Comparison of ENCODE assay signal across 21 cellular contexts in genomic region chr12:64036414-64036813, GRCh38.
"Had no signal": no experiment of that assay in that cellular context is flagged by ENCODE, and none has a peak within 500 bp of the region (broad histone marks: within the 10 kb centered on the region; RNA-seq: fewer than 3 reads in every experiment).

No MANE protein-coding gene starts in this region.

- H3K27me3 ChIP-seq: adrenal gland, brain microvascular endothelial cell, gastroesophageal sphincter, heart left ventricle, left lung, thyroid gland had no signal

- H3K27me3 Mint-ChIP-seq: activated CD4-positive, alpha-beta T cell treated with anti-CD3 and anti-CD28 coated beads for 36 hours had no signal

- H3K4me1 ChIP-seq: adrenal gland, left lung had no signal

- H3K9me3 ChIP-seq: adrenal gland, gastroesophageal sphincter, thyroid gland had no signal

- H3K4me3 ChIP-seq: adrenal gland, coronary artery, gastroesophageal sphincter, heart left ventricle, left lung, thyroid gland had no signal

- DNase-seq: activated CD4-positive, alpha-beta T cell treated with anti-CD3 and anti-CD28 coated beads for 36 hours; activated CD4-positive, alpha-beta T cell treated with anti-CD3 and anti-CD28 coated beads, Interleukin-2, amount 50 U/mL, for 48 hours; activated gamma-delta T cell treated with Interleukin-2 at 50 U/mL for 16 hours; activated T-cell treated with anti-CD3 and anti-CD28 coated beads for 4 hours; adrenal gland; brain microvascular endothelial cell; central memory CD4-positive, alpha-beta T cell; erythroblast; heart left ventricle; left lung; midbrain; occipital lobe; retina; stimulated activated CD4-positive, alpha-beta T cell treated with anti-CD3 and anti-CD28 coated beads, Interleukin-2, amount 100 ng/mL, for 24 hours; stimulated activated naive CD4-positive, alpha-beta T cell treated with Interleukin-2 at 50 U/mL for 16 hours; thyroid gland had no signal

- H3K27ac Mint-ChIP-seq: activated CD4-positive, alpha-beta T cell treated with anti-CD3 and anti-CD28 coated beads for 36 hours; activated naive CD4-positive, alpha-beta T cell treated with anti-CD3 and anti-CD28 coated beads, Interleukin-2, amount 50 U/mL, for 72 hours; activated T-helper 1 cell treated with anti-CD3 and anti-CD28 coated beads, Interleukin-12 subunit alpha, Interleukin-12 subunit beta, Interleukin-2, Interleukin-4 antibody, amounts not matched to agents 30 ng/mL and 10 ng/mL and 1 ng/mL, durations not matched to agents 14 hours and 24 hours and 36 hours; WTC11 had no signal

- H3K36me3 Mint-ChIP-seq: activated naive CD4-positive, alpha-beta T cell treated with anti-CD3 and anti-CD28 coated beads, Interleukin-2, amount 50 U/mL, for 72 hours had no signal

- H3K36me3 ChIP-seq: adrenal gland, brain microvascular endothelial cell, gastroesophageal sphincter, heart left ventricle, left lung, thyroid gland had no signal

- H3K27ac ChIP-seq: adrenal gland, brain microvascular endothelial cell, coronary artery, gastroesophageal sphincter, heart left ventricle, left lung, thyroid gland had no signal

- ATAC-seq: activated CD4-positive, alpha-beta T cell treated with anti-CD3 and anti-CD28 coated beads for 36 hours; activated naive CD4-positive, alpha-beta T cell treated with anti-CD3 and anti-CD28 coated beads, Interleukin-2, amount 50 U/mL, for 72 hours; gastroesophageal sphincter; heart left ventricle; left lung; WTC11 had no signal

- H3K4me1 Mint-ChIP-seq: activated CD4-positive, alpha-beta T cell treated with anti-CD3 and anti-CD28 coated beads for 36 hours had no signal

- H3K4me3 Mint-ChIP-seq: activated CD4-positive, alpha-beta T cell treated with anti-CD3 and anti-CD28 coated beads for 36 hours; activated T-helper 1 cell treated with anti-CD3 and anti-CD28 coated beads, Interleukin-12 subunit alpha, Interleukin-12 subunit beta, Interleukin-2, Interleukin-4 antibody, amounts not matched to agents 30 ng/mL and 10 ng/mL and 1 ng/mL, durations not matched to agents 14 hours and 24 hours and 36 hours; WTC11 had no signal

- H3K9me3 Mint-ChIP-seq: activated naive CD4-positive, alpha-beta T cell treated with anti-CD3 and anti-CD28 coated beads, Interleukin-2, amount 50 U/mL, for 72 hours; activated T-helper 1 cell treated with anti-CD3 and anti-CD28 coated beads, Interleukin-12 subunit alpha, Interleukin-12 subunit beta, Interleukin-2, Interleukin-4 antibody, amounts not matched to agents 30 ng/mL and 10 ng/mL and 1 ng/mL, durations not matched to agents 14 hours and 24 hours and 36 hours had no signal
